ENCODE assay signal across 12 cellular contexts in genomic region chr17:77738666-77739531, GRCh38.
A peak's percentile ranks its signal among the peaks of the same experiment; 100 is the strongest.
DNase-seq lines count a peak whose midpoint lies in the region; ATAC-seq and TF ChIP-seq lines count a peak whose summit lies in the region.
"Had no signal": no experiment of that assay in that cellular context is flagged by ENCODE, and none has a peak within 500 bp of the region (broad histone marks: within the 10 kb centered on the region; RNA-seq: fewer than 3 reads in every experiment).

No MANE protein-coding gene starts in this region.

- H3K4me3 Mint-ChIP-seq in neural progenitor cell, result peak overlapping the region; percentile 48
- H3K4me3 Mint-ChIP-seq: stimulated activated naive CD8-positive, alpha-beta T cell treated with anti-CD3 and anti-CD28 coated beads, Interleukin-15, amount 100 ng/mL, for 72 hours had no signal

- no peak overlapping the region for H3K9ac ChIP-seq in neural progenitor cell

- peaks cover 16% of the 10 kb centered on the region for H3K9me3 Mint-ChIP-seq in neural progenitor cell

- DNase-seq in A172 (ENCODE audit: low spot score) (peak; percentile 61), NCI-H2029 treated with DMSO at 0.1 percent for 48 hours (lab: John Stamatoyannopoulos, UW) (peak; percentile 93), neural progenitor cell (ENCODE audit: low spot score) (no peak)
- DNase-seq: activated CD4-positive, alpha-beta T cell treated with anti-CD3 and anti-CD28 coated beads, Interleukin-2, amount 50 U/mL, for 48 hours; BE2C; mesendoderm had no signal

- H3K36me3 ChIP-seq in neural progenitor cell, result no peaks in the 10 kb centered on the region
- H3K36me3 ChIP-seq: BE2C had no signal

- no peaks in the 10 kb centered on the region for H4K20me1 ChIP-seq in neural progenitor cell (ENCODE audit: low read depth)

- no peaks in the 10 kb centered on the region for H3K27me3 ChIP-seq in neural progenitor cell
- H3K27me3 ChIP-seq: BE2C had no signal

- H2AFZ ChIP-seq in neural progenitor cell (replicated peaks), result no peak overlapping the region

- H3K27ac Mint-ChIP-seq in neural progenitor cell, result peak overlapping the region; percentile 79
- H3K27ac Mint-ChIP-seq: stimulated activated naive CD8-positive, alpha-beta T cell treated with anti-CD3 and anti-CD28 coated beads, Interleukin-15, amount 100 ng/mL, for 72 hours had no signal

- peaks cover 2% of the 10 kb centered on the region for H3K36me3 Mint-ChIP-seq in neural progenitor cell

- H3K9me3 ChIP-seq in neural progenitor cell (ENCODE audit: low read depth), result no peaks in the 10 kb centered on the region
- H3K9me3 ChIP-seq: BE2C had no signal

- peaks cover 27% of the 10 kb centered on the region for H3K27me3 Mint-ChIP-seq in neural progenitor cell (ENCODE audit: insufficient read depth, low read depth)
- H3K27me3 Mint-ChIP-seq: stimulated activated naive CD8-positive, alpha-beta T cell treated with anti-CD3 and anti-CD28 coated beads, Interleukin-15, amount 100 ng/mL, for 72 hours had no signal

- TF ChIP-seq CTCF in neural progenitor cell (IDR thresholded peaks at IDR 0.05), result no peak

- H3F3A ChIP-seq in neural progenitor cell (ENCODE audit: low read depth), result peaks cover 63% of the 10 kb centered on the region

- no peak overlapping the region for H3K27ac ChIP-seq in neural progenitor cell

- peaks cover 80% of the 10 kb centered on the region for H3K4me1 ChIP-seq in neural progenitor cell

- peak overlapping the region; percentile 7 for H3K4me2 ChIP-seq in neural progenitor cell

- H3K4me1 Mint-ChIP-seq in neural progenitor cell, result peaks cover 65% of the 10 kb centered on the region
- H3K4me1 Mint-ChIP-seq: stimulated activated naive CD8-positive, alpha-beta T cell treated with anti-CD3 and anti-CD28 coated beads, Interleukin-15, amount 100 ng/mL, for 72 hours had no signal

- ATAC-seq in esophagus mucosa (peak; percentile 19), HG03439 (IDR thresholded peaks at IDR 0.05; ENCODE audit: unreplicated experiment) (no peak), GM19023 (IDR thresholded peaks at IDR 0.05; ENCODE audit: unreplicated experiment) (no peak), HG02840 (IDR thresholded peaks at IDR 0.05; ENCODE audit: low FRiP score, unreplicated experiment) (no peak), HG03108 (IDR thresholded peaks at IDR 0.05; ENCODE audit: unreplicated experiment) (no peak)
- ATAC-seq: stimulated activated naive CD8-positive, alpha-beta T cell treated with anti-CD3 and anti-CD28 coated beads, Interleukin-15, amount 100 ng/mL, for 72 hours had no signal

- H3K79me2 ChIP-seq in neural progenitor cell (ENCODE audit: low read depth), result no peaks in the 10 kb centered on the region

- no peak overlapping the region for H3K4me3 ChIP-seq in neural progenitor cell
